1 cellular context compared by ENCODE assay signal in genomic region chr13:20495087-20496023, GRCh38.
TF ChIP-seq lines count a peak whose summit lies in the region.

No MANE protein-coding gene starts in this region.

TF ChIP-seq in HepG2, 621 proteins besides CTCF, POLR2A, EP300 and RAD21 (continued from another document and continues in another):
- TF ChIP-seq CREB3 (CRISPR knock-in tag; IDR thresholded peaks at IDR 0.05), result no peak
- TF ChIP-seq ZMAT5 (CRISPR knock-in tag; IDR thresholded peaks at IDR 0.05; ENCODE audit: borderline replicate concordance, low read depth), result no peak
- TF ChIP-seq HIC2 (CRISPR knock-in tag; IDR thresholded peaks at IDR 0.05; ENCODE audit: low read depth), result no peak
- no peak for TF ChIP-seq ZNF7 (CRISPR knock-in tag; IDR thresholded peaks at IDR 0.05)
- peak; percentile 37 for TF ChIP-seq TEAD3 (CRISPR knock-in tag; optimal IDR thresholded peaks at IDR 0.05; ENCODE audit: borderline replicate concordance)
- TF ChIP-seq KLF15 (CRISPR knock-in tag; IDR thresholded peaks at IDR 0.05; ENCODE audit: borderline replicate concordance), result no peak
- TF ChIP-seq ISL2 (CRISPR knock-in tag; IDR thresholded peaks at IDR 0.05), result no peak
- TF ChIP-seq ATF7 (IDR thresholded peaks at IDR 0.05), result no peak
- TF ChIP-seq ATF7 (CRISPR knock-in tag; IDR thresholded peaks at IDR 0.05), result no peak
- no peak for TF ChIP-seq PAXIP1 (CRISPR knock-in tag; conservative IDR thresholded peaks at IDR 0.05)
- TF ChIP-seq ADNP (CRISPR knock-in tag; IDR thresholded peaks at IDR 0.05), result no peak
- no peak for TF ChIP-seq REPIN1 (CRISPR knock-in tag; IDR thresholded peaks at IDR 0.05; ENCODE audit: borderline replicate concordance, low read depth)
- no peak for TF ChIP-seq ZNF652 (CRISPR knock-in tag; IDR thresholded peaks at IDR 0.05; ENCODE audit: borderline replicate concordance, low read depth)
- TF ChIP-seq FOSL1 (CRISPR knock-in tag; IDR thresholded peaks at IDR 0.05; ENCODE audit: borderline replicate concordance), result no peak
- TF ChIP-seq ZNF784 (CRISPR knock-in tag; IDR thresholded peaks at IDR 0.05; ENCODE audit: borderline replicate concordance), result no peak
- TF ChIP-seq ZNF646 (CRISPR knock-in tag; IDR thresholded peaks at IDR 0.05), result peak; percentile 49; the same call in 1 of the 2 replicates
- no peak for TF ChIP-seq ZNF768 (CRISPR knock-in tag; IDR thresholded peaks at IDR 0.05)
- no peak for TF ChIP-seq HNRNPH1 (optimal IDR thresholded peaks at IDR 0.05; ENCODE audit: low read depth, low read length)
- TF ChIP-seq TBX3 (IDR thresholded peaks at IDR 0.05; ENCODE audit: borderline replicate concordance), result peak; percentile 75; the same call in 1 of the 2 replicates
- TF ChIP-seq ZSCAN9 (CRISPR knock-in tag; IDR thresholded peaks at IDR 0.05; ENCODE audit: borderline replicate concordance), result no peak
- TF ChIP-seq ZNF275 (CRISPR knock-in tag; IDR thresholded peaks at IDR 0.05; ENCODE audit: borderline replicate concordance), result no peak
- TF ChIP-seq CREM (IDR thresholded peaks at IDR 0.05), result 0 out of 2 replicates have a peak, but pooled peaks have one; percentile 7
- no peak for TF ChIP-seq CREM (CRISPR knock-in tag; IDR thresholded peaks at IDR 0.05)
- no peak for TF ChIP-seq GRHL1 (CRISPR knock-in tag; conservative IDR thresholded peaks at IDR 0.05)
- TF ChIP-seq PTBP1 (IDR thresholded peaks at IDR 0.05; ENCODE audit: low read depth, low read length, poor library complexity, severe bottlenecking), result no peak
- TF ChIP-seq RARA (CRISPR knock-in tag; IDR thresholded peaks at IDR 0.05), result no peak
- TF ChIP-seq ZSCAN25 (CRISPR knock-in tag; IDR thresholded peaks at IDR 0.05), result 0 out of 2 replicates have a peak, but pooled peaks have one; percentile 53
- TF ChIP-seq FOXM1 (CRISPR knock-in tag; IDR thresholded peaks at IDR 0.05), result no peak
- TF ChIP-seq ZNF567 (CRISPR knock-in tag; IDR thresholded peaks at IDR 0.05; ENCODE audit: borderline replicate concordance), result no peak
- TF ChIP-seq ZNF570 (CRISPR knock-in tag; IDR thresholded peaks at IDR 0.05; ENCODE audit: borderline replicate concordance), result no peak
- no peak for TF ChIP-seq ZNF569 (CRISPR knock-in tag; IDR thresholded peaks at IDR 0.05; ENCODE audit: borderline replicate concordance)
- TF ChIP-seq ZNF101 (CRISPR knock-in tag; IDR thresholded peaks at IDR 0.05; ENCODE audit: borderline replicate concordance, low read depth), result no peak
- TF ChIP-seq ZNF446 (CRISPR knock-in tag; IDR thresholded peaks at IDR 0.05), result no peak
- TF ChIP-seq ZBTB26 (CRISPR knock-in tag; IDR thresholded peaks at IDR 0.05; ENCODE audit: borderline replicate concordance), result no peak
- TF ChIP-seq ZNF232 (CRISPR knock-in tag; IDR thresholded peaks at IDR 0.05; ENCODE audit: borderline replicate concordance), result no peak
- TF ChIP-seq CSRNP1 (CRISPR knock-in tag; IDR thresholded peaks at IDR 0.05), result no peak
